Comparison of ENCODE assay signal across 1 cellular context in the genomic region with DNA sequence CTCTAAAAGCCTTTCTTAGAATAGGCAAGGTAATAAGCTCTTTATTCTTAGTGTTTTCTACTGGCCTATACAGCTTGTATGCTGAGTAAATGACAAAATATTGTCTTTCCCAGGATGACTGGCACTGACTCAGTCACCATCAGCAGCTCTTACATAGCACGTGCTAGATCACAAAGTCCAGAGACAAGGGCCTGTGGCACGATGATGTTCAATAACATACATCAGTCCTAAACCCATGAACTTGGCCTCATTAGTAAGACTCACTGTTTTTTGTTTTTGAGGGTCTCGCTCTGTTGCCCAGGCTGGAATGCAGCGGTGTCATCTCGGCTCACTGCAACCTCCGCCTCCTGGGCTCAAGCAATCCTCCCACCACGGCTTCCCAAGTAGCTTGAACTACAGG.
TF ChIP-seq lines count a peak whose summit lies in the region.

No MANE protein-coding gene starts in this region.

TF ChIP-seq in HepG2, 621 proteins besides CTCF, POLR2A, EP300 and RAD21:
- 0 out of 2 replicates have a peak, but pooled peaks have one; percentile 11 for TF ChIP-seq ZNF687 (CRISPR knock-in tag; IDR thresholded peaks at IDR 0.05)
- TF ChIP-seq BCL3 (CRISPR knock-in tag; IDR thresholded peaks at IDR 0.05): no peak
- TF ChIP-seq ZNF605 (CRISPR knock-in tag; IDR thresholded peaks at IDR 0.05): no peak
- no peak for TF ChIP-seq ZNF224 (CRISPR knock-in tag; IDR thresholded peaks at IDR 0.05)
- no peak for TF ChIP-seq MIER2 (CRISPR knock-in tag; IDR thresholded peaks at IDR 0.05)
- 0 out of 2 replicates have a peak, but pooled peaks have one; percentile 27 for TF ChIP-seq HNF4A (CRISPR knock-in tag; IDR thresholded peaks at IDR 0.05)
- TF ChIP-seq ERF (CRISPR knock-in tag; IDR thresholded peaks at IDR 0.05): no peak
- TF ChIP-seq, protein P1, sequence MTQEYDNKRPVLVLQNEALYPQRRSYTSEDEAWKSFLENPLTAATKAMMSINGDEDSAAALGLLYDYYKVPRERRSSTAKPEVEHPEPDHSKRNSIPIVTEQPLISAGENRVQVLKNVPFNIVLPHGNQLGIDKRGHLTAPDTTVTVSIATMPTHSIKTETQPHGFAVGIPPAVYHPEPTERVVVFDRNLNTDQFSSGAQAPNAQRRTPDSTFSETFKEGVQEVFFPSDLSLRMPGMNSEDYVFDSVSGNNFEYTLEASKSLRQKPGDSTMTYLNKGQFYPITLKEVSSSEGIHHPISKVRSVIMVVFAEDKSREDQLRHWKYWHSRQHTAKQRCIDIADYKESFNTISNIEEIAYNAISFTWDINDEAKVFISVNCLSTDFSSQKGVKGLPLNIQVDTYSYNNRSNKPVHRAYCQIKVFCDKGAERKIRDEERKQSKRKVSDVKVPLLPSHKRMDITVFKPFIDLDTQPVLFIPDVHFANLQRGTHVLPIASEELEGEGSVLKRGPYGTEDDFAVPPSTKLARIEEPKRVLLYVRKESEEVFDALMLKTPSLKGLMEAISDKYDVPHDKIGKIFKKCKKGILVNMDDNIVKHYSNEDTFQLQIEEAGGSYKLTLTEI (CRISPR knock-in tag; conservative IDR thresholded peaks at IDR 0.05): no peak
- TF ChIP-seq ZBTB1 (CRISPR knock-in tag; IDR thresholded peaks at IDR 0.05; ENCODE audit: borderline replicate concordance): no peak
- no peak for TF ChIP-seq ZNF644 (CRISPR knock-in tag; IDR thresholded peaks at IDR 0.05; ENCODE audit: low read depth)
- no peak for TF ChIP-seq JUN (CRISPR knock-in tag; IDR thresholded peaks at IDR 0.05)
- peak; percentile 55; the same call in 1 of the 2 replicates for TF ChIP-seq ZNF460 (CRISPR knock-in tag; IDR thresholded peaks at IDR 0.05; ENCODE audit: borderline replicate concordance)
- no peak for TF ChIP-seq TMF1 (CRISPR knock-in tag; IDR thresholded peaks at IDR 0.05; ENCODE audit: low read depth)
- TF ChIP-seq SIN3A (IDR thresholded peaks at IDR 0.05; ENCODE audit: borderline replicate concordance, low read depth, low read length): no peak
- 0 out of 2 replicates have a peak, but pooled peaks have one; percentile 24 for TF ChIP-seq MAX (IDR thresholded peaks at IDR 0.05)
- no peak for TF ChIP-seq NFE2L1 (CRISPR knock-in tag; IDR thresholded peaks at IDR 0.05; ENCODE audit: borderline replicate concordance)
- TF ChIP-seq MAF1 (CRISPR knock-in tag; IDR thresholded peaks at IDR 0.05; ENCODE audit: borderline replicate concordance): no peak
- TF ChIP-seq E2F2 (CRISPR knock-in tag; IDR thresholded peaks at IDR 0.05; ENCODE audit: borderline replicate concordance): no peak
- TF ChIP-seq NFYB (CRISPR knock-in tag; IDR thresholded peaks at IDR 0.05): no peak
- TF ChIP-seq TCF7 (IDR thresholded peaks at IDR 0.05; ENCODE audit: low read depth): no peak
- no peak for TF ChIP-seq CHD2 (IDR thresholded peaks at IDR 0.05; ENCODE audit: low read depth, low read length)
- peak; percentile 45 for TF ChIP-seq FOSL2 (CRISPR knock-in tag; IDR thresholded peaks at IDR 0.05)
- TF ChIP-seq, protein P2, sequence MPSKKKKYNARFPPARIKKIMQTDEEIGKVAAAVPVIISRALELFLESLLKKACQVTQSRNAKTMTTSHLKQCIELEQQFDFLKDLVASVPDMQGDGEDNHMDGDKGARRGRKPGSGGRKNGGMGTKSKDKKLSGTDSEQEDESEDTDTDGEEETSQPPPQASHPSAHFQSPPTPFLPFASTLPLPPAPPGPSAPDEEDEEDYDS (CRISPR knock-in tag; IDR thresholded peaks at IDR 0.05): no peak
- no peak for TF ChIP-seq RORA (CRISPR knock-in tag; IDR thresholded peaks at IDR 0.05)
- no peak for TF ChIP-seq SSRP1 (CRISPR knock-in tag; IDR thresholded peaks at IDR 0.05)
- peak; percentile 86 for TF ChIP-seq BHLHE40 (IDR thresholded peaks at IDR 0.05; ENCODE audit: low read length)
- 0 out of 2 replicates have a peak, but pooled peaks have one; percentile 28 for TF ChIP-seq ARID5B (CRISPR knock-in tag; IDR thresholded peaks at IDR 0.05)
TF ChIP-seq in HepG2: peak in this region for 7.
